ENCODE assay signal across 1 cellular context in genomic region chr16:10575506-10576130, GRCh38.
TF ChIP-seq lines count a peak whose summit lies in the region.

No MANE protein-coding gene starts in this region.

TF ChIP-seq in K562, 482 proteins besides CTCF, POLR2A, EP300 and RAD21 (continued from another document):
- TF ChIP-seq ZNF143 (CRISPR knock-in tag; IDR thresholded peaks at IDR 0.05) (no peak), FOXA1 (IDR thresholded peaks at IDR 0.05; ENCODE audit: borderline replicate concordance) (no peak), DDX20 (tag; IDR thresholded peaks at IDR 0.05; ENCODE audit: low read depth) (no peak), ETV5 (CRISPR knock-in tag; IDR thresholded peaks at IDR 0.05; ENCODE audit: low read depth) (no peak), RNF2 (IDR thresholded peaks at IDR 0.05) (no peak), ATF3 (IDR thresholded peaks at IDR 0.05) (peak; percentile 19; the same call in 1 of the 2 replicates), ATF3 (CRISPR knock-in tag; conservative IDR thresholded peaks at IDR 0.05) (no peak), CXXC5 (CRISPR knock-in tag; IDR thresholded peaks at IDR 0.05) (no peak), KAT7 (CRISPR knock-in tag; IDR thresholded peaks at IDR 0.05; ENCODE audit: borderline replicate concordance) (no peak), HNRNPLL (IDR thresholded peaks at IDR 0.05; ENCODE audit: low read depth, low read length, poor library complexity, severe bottlenecking) (no peak), POLR2AphosphoS5 (IDR thresholded peaks at IDR 0.05; ENCODE audit: control insufficient read depth, insufficient read depth, low read depth, low read length) (no peak), ZBTB34 (CRISPR knock-in tag; IDR thresholded peaks at IDR 0.05) (no peak)
TF ChIP-seq in K562: peak in this region for 2.
